17 cellular contexts compared by ENCODE assay signal in the genomic region with DNA sequence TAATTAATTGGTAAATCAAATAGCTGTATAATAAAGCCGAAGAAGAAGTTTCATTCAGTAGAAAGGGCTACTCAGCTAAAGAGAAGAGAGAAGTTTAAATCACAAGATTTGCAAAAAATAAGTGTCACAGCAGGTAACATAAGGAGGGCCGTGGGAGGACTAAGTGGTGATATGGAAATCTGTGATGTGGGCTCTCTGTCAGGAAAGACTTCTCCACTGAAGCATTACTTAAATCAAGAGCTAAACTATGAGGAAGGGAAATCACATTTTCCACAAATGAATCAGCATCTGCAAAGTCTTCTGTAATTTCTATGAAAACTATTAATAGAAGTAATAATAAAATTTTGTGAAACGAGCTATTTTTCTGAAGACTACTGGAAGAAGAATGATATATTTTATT.
"Had no signal": no experiment of that assay in that cellular context is flagged by ENCODE, and none has a peak within 500 bp of the region (broad histone marks: within the 10 kb centered on the region; RNA-seq: fewer than 3 reads in every experiment).

No MANE protein-coding gene starts in this region.

- ATAC-seq: activated CD8-positive, alpha-beta memory T cell treated with anti-CD3 and anti-CD28 coated beads, Interleukin-2, amount 10 ng/mL, durations not matched to agents 7 days and 5 days; left cardiac atrium; sciatic nerve; upper lobe of right lung had no signal

- H3K9me3 ChIP-seq: testis, upper lobe of right lung had no signal

- H3K27me3 ChIP-seq: testis, upper lobe of right lung had no signal

- H3K4me3 ChIP-seq: lung, testis, upper lobe of right lung had no signal

- FAIRE-seq: frontal cortex had no signal

- H3K4me1 ChIP-seq: testis, upper lobe of right lung had no signal

- H3K36me3 ChIP-seq: upper lobe of right lung had no signal

- DNase-seq: activated CD4-positive, alpha-beta T cell treated with anti-CD3 and anti-CD28 coated beads for 1 hour; activated CD4-positive, alpha-beta T cell treated with anti-CD3 and anti-CD28 coated beads, Interleukin-2, amount 50 U/mL, for 48 hours; activated CD8-positive, alpha-beta memory T cell treated with anti-CD3 and anti-CD28 coated beads, Interleukin-2, amount 10 ng/mL, durations not matched to agents 7 days and 5 days; activated effector memory CD4-positive, alpha-beta T cell treated with Interleukin-2 at 50 U/mL for 16 hours; activated T-cell treated with anti-CD3 and anti-CD28 coated beads, Interleukin-2, amount 50 U/mL, for 24 hours; hippocampal formation; left cardiac atrium; midbrain; stimulated activated CD4-positive, alpha-beta T cell treated with anti-CD3 and anti-CD28 coated beads, Interleukin-4, amount 100 ng/mL, for 1 hour; stimulated activated CD8-positive, alpha-beta memory T cell treated with anti-CD3 and anti-CD28 coated beads, Interleukin-4, amount 100 ng/mL, for 48 hours; SW 1271; T-helper 9 cell; testis; upper lobe of right lung had no signal

- H3K27ac ChIP-seq: testis, upper lobe of right lung had no signal
